In genomic region chr10:100800931-100801330, GRCh38 we compare ENCODE assay signal across 17 cellular contexts. TPM values are rescaled to one million over a fixed set of nuclear protein-coding genes. Genes with fewer than 3 reads are reported as not detected.
A peak's percentile ranks its signal among the peaks of the same experiment; 100 is the strongest.
DNase-seq lines count a peak whose midpoint lies in the region; ATAC-seq and TF ChIP-seq lines count a peak whose summit lies in the region.
"Had no signal": no experiment of that assay in that cellular context is flagged by ENCODE, and none has a peak within 500 bp of the region (broad histone marks: within the 10 kb centered on the region; RNA-seq: fewer than 3 reads in every experiment).

No MANE protein-coding gene starts in this region.

- no peak overlapping the region for H3K27ac Mint-ChIP-seq in progenitor cell of endocrine pancreas
- H3K27ac Mint-ChIP-seq in activated CD4-positive, alpha-beta memory T cell treated with anti-CD3 and anti-CD28 coated beads for 36 hours = no peak overlapping the region
- H3K27ac Mint-ChIP-seq: CD4-positive, alpha-beta T cell; CD8-positive, alpha-beta T cell had no signal

- no peaks in the 10 kb centered on the region for H3K36me3 Mint-ChIP-seq in progenitor cell of endocrine pancreas (ENCODE audit: insufficient read depth)
- no peaks in the 10 kb centered on the region for H3K36me3 Mint-ChIP-seq in activated CD4-positive, alpha-beta memory T cell treated with anti-CD3 and anti-CD28 coated beads for 36 hours
- H3K36me3 Mint-ChIP-seq: CD8-positive, alpha-beta T cell had no signal

- no peaks in the 10 kb centered on the region for H3K9me3 ChIP-seq in osteoblast (ENCODE audit: low read depth, low read length)
- no peaks in the 10 kb centered on the region for H3K9me3 ChIP-seq in upper lobe of right lung
- H3K9me3 ChIP-seq: BLaER1 treated with 17β-estradiol and CSF1 and Interleukin-3, amounts not matched to agents 10 nM and 100 nM; Caco-2 had no signal

- no peaks in the 10 kb centered on the region for H4K20me1 ChIP-seq in osteoblast (ENCODE audit: insufficient read depth, low read length)

- H3K4me3 ChIP-seq in osteoblast (ENCODE audit: insufficient read depth, low read length) (no peak overlapping the region), upper lobe of right lung (no peak overlapping the region)
- H3K4me3 ChIP-seq: BLaER1 treated with 17β-estradiol and CSF1 and Interleukin-3, amounts not matched to agents 10 nM and 100 nM had no signal

- peaks cover 60% of the 10 kb centered on the region for H3K4me1 Mint-ChIP-seq in progenitor cell of endocrine pancreas (ENCODE audit: low read depth)
- H3K4me1 Mint-ChIP-seq in activated CD4-positive, alpha-beta memory T cell treated with anti-CD3 and anti-CD28 coated beads for 36 hours (ENCODE audit: low read depth) = no peaks in the 10 kb centered on the region

- no peaks in the 10 kb centered on the region for H3K79me2 ChIP-seq in osteoblast (ENCODE audit: insufficient read depth, low read length)

- H2AFZ ChIP-seq in osteoblast (ENCODE audit: low read length) = no peak overlapping the region

- H3K27ac ChIP-seq in osteoblast (ENCODE audit: low read depth, low read length) (no peak overlapping the region), upper lobe of right lung (no peak overlapping the region)
- H3K27ac ChIP-seq: BLaER1 treated with 17β-estradiol and CSF1 and Interleukin-3, amounts not matched to agents 10 nM and 100 nM; C4-2B had no signal

- no peak overlapping the region for H3K4me2 ChIP-seq in osteoblast (ENCODE audit: insufficient read depth, low read length)
- H3K4me2 ChIP-seq: BLaER1 treated with 17β-estradiol and CSF1 and Interleukin-3, amounts not matched to agents 10 nM and 100 nM had no signal

- no peak for ATAC-seq in upper lobe of right lung
- ATAC-seq: CD8-positive, alpha-beta T cell had no signal

- POLR2A ChIA-PET in activated CD4-positive, alpha-beta memory T cell treated with anti-CD3 and anti-CD28 coated beads for 36 hours (lab: Charles Lee) = no interaction called here

- no peak for TF ChIP-seq CTCF in osteoblast (IDR thresholded peaks at IDR 0.05; ENCODE audit: extremely low read depth, low read depth, low read length)
- no peak for TF ChIP-seq CTCF in progenitor cell of endocrine pancreas (IDR thresholded peaks at IDR 0.05; ENCODE audit: unreplicated experiment)
- TF ChIP-seq CTCF in upper lobe of right lung (IDR thresholded peaks at IDR 0.05) = no peak

- H3K36me3 ChIP-seq in osteoblast (ENCODE audit: insufficient read depth, low read length) (no peaks in the 10 kb centered on the region), upper lobe of right lung (no peaks in the 10 kb centered on the region)
- H3K36me3 ChIP-seq: BLaER1 treated with 17β-estradiol and CSF1 and Interleukin-3, amounts not matched to agents 10 nM and 100 nM had no signal

- H3K9me3 Mint-ChIP-seq in progenitor cell of endocrine pancreas (ENCODE audit: low read depth) = no peaks in the 10 kb centered on the region
- no peaks in the 10 kb centered on the region for H3K9me3 Mint-ChIP-seq in activated CD4-positive, alpha-beta memory T cell treated with anti-CD3 and anti-CD28 coated beads for 36 hours
- H3K9me3 Mint-ChIP-seq: CD4-positive, alpha-beta T cell; CD8-positive, alpha-beta T cell had no signal

- H3K27me3 Mint-ChIP-seq in progenitor cell of endocrine pancreas = peaks cover 36% of the 10 kb centered on the region
- peaks cover 51% of the 10 kb centered on the region for H3K27me3 Mint-ChIP-seq in activated CD4-positive, alpha-beta memory T cell treated with anti-CD3 and anti-CD28 coated beads for 36 hours

- DNase-seq in osteoblast (ENCODE audit: insufficient read length, low spot score, missing footprints) = peak; percentile 43
- DNase-seq in progenitor cell of endocrine pancreas (ENCODE audit: low spot score, unreplicated experiment) = no peak
- peak; percentile 38 for DNase-seq in upper lobe of right lung
- DNase-seq in activated CD4-positive, alpha-beta T cell treated with anti-CD3 and anti-CD28 coated beads, Interleukin-2, amount 50 U/mL, for 4 hours = no peak
- DNase-seq in activated CD4-positive, alpha-beta memory T cell treated with anti-CD3 and anti-CD28 coated beads for 36 hours = no peak
- no peak for DNase-seq in activated gamma-delta T cell treated with Interleukin-2 at 50 U/mL for 16 hours
- DNase-seq: 8988T; ACHN; Caco-2; Calu3; CD4-positive, alpha-beta T cell; CD8-positive, alpha-beta T cell; DMS79 treated with DMSO at 0.1 percent for 48 hours; GF-D8 had no signal

- intact Hi-C loops in upper lobe of right lung (cut with DNase I) = no loop called here
- intact Hi-C loops in activated CD4-positive, alpha-beta memory T cell treated with anti-CD3 and anti-CD28 coated beads for 36 hours (cut with micrococcal nuclease) = no loop called here

- H3K4me1 ChIP-seq in osteoblast (ENCODE audit: insufficient read depth, low read length) (no peaks in the 10 kb centered on the region), upper lobe of right lung (no peaks in the 10 kb centered on the region)
- H3K4me1 ChIP-seq: BLaER1 treated with 17β-estradiol and CSF1 and Interleukin-3, amounts not matched to agents 10 nM and 100 nM; Caco-2 had no signal

- CTCF ChIA-PET in activated CD4-positive, alpha-beta memory T cell treated with anti-CD3 and anti-CD28 coated beads for 36 hours (lab: Charles Lee) = no interaction called here

- H3K27me3 ChIP-seq in osteoblast (ENCODE audit: insufficient read depth, low read length) = peaks cover 65% of the 10 kb centered on the region
- peaks cover 39% of the 10 kb centered on the region for H3K27me3 ChIP-seq in upper lobe of right lung
- H3K27me3 ChIP-seq: BLaER1 treated with 17β-estradiol and CSF1 and Interleukin-3, amounts not matched to agents 10 nM and 100 nM had no signal

- H3K4me3 Mint-ChIP-seq in progenitor cell of endocrine pancreas (ENCODE audit: low read depth) = peak overlapping the region; percentile 4
- H3K4me3 Mint-ChIP-seq in activated CD4-positive, alpha-beta memory T cell treated with anti-CD3 and anti-CD28 coated beads for 36 hours = no peak overlapping the region
- H3K4me3 Mint-ChIP-seq: CD4-positive, alpha-beta T cell; CD8-positive, alpha-beta T cell had no signal

RNA-seq across cellular contexts. Expression of gene PAX2, which starts 55.5 kb away (rescaled TPM):
- total RNA-seq in osteoblast (not detected in 2 replicates), progenitor cell of endocrine pancreas (not detected in 2 replicates), upper lobe of right lung (not detected)
- total RNA-seq in activated CD4-positive, alpha-beta memory T cell treated with anti-CD3 and anti-CD28 coated beads for 36 hours = not detected
- total RNA-seq: A673; Calu3; CD4-positive, alpha-beta T cell; CD8-positive, alpha-beta T cell had no signal

Comparison
In these comparisons a context has a peak if more than half of its experiments do, and no peak if none do; other contexts are left out.
1. DNase-seq: peak in osteoblast (single experiment) and upper lobe of right lung (single experiment); none in progenitor cell of endocrine pancreas (single experiment), activated CD4-positive, alpha-beta T cell treated with anti-CD3 and anti-CD28 coated beads, Interleukin-2, amount 50 U/mL, for 4 hours (0 of 2), activated CD4-positive, alpha-beta memory T cell treated with anti-CD3 and anti-CD28 coated beads for 36 hours (single experiment) and activated gamma-delta T cell treated with Interleukin-2 at 50 U/mL for 16 hours (single experiment).